Comparison of ENCODE assay signal across 9 cellular contexts in the genomic region with DNA sequence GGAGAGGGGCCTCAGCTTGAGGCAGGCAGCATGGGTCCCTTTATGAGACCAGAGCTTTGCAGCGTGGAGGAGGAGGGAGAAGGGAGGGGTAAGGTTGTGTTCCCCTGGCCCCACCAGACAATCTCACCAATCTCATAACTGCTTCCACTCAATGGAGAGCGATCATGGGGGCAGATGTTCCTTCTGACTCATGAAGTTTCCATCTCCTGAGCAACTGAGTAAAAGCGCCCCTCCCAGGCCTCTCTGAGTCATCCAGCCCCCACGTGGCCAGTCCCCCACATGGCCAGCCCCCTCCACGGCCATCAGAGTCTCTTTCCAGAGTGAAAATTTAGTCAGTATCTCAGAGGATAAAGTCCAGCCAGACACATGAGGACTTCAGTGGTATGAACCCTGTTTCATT. TPM values are rescaled to one million over a fixed set of nuclear protein-coding genes. Genes with fewer than 3 reads are reported as not detected.
A peak's percentile ranks its signal among the peaks of the same experiment; 100 is the strongest.
DNase-seq lines count a peak whose midpoint lies in the region; ATAC-seq, FAIRE-seq and TF ChIP-seq lines count a peak whose summit lies in the region.
"Had no signal": no experiment of that assay in that cellular context is flagged by ENCODE, and none has a peak within 500 bp of the region (broad histone marks: within the 10 kb centered on the region; RNA-seq: fewer than 3 reads in every experiment).

No MANE protein-coding gene starts in this region.

- H3K9me3 ChIP-seq in left lung, result no peaks in the 10 kb centered on the region
- peaks cover 0 to 7% (median 0%) of the 10 kb centered on the region in 8 donors for H3K9me3 ChIP-seq in spleen

- no peak for TF ChIP-seq POLR2A in spleen (IDR thresholded peaks at IDR 0.05)

- no peak overlapping the region for H3K27ac ChIP-seq in left lung
- H3K27ac ChIP-seq in spleen, result no peak overlapping the region

- no peaks in the 10 kb centered on the region for H3K9me3 Mint-ChIP-seq in activated T-helper 1 cell treated with anti-CD3 and anti-CD28 coated beads, Interleukin-12 subunit alpha, Interleukin-12 subunit beta, Interleukin-2, Interleukin-4 antibody, amounts not matched to agents 30 ng/mL and 10 ng/mL and 1 ng/mL, durations not matched to agents 14 hours and 24 hours and 36 hours

- H3K27me3 ChIP-seq in left lung, result no peaks in the 10 kb centered on the region
- H3K27me3 ChIP-seq in spleen (replicated peaks in 1 of 7), result peaks cover 0 to 18% (median 0%) of the 10 kb centered on the region in 7 donors

- TF ChIP-seq CTCF in left lung (IDR thresholded peaks at IDR 0.05), result no peak
- TF ChIP-seq CTCF in spleen (IDR thresholded peaks at IDR 0.05 in 8 of 11, conservative IDR thresholded peaks at IDR 0.05 in 3 of 11), result no peak

- peak overlapping the region; percentile 13 for H3K4me3 Mint-ChIP-seq in activated T-helper 1 cell treated with anti-CD3 and anti-CD28 coated beads, Interleukin-12 subunit alpha, Interleukin-12 subunit beta, Interleukin-2, Interleukin-4 antibody, amounts not matched to agents 30 ng/mL and 10 ng/mL and 1 ng/mL, durations not matched to agents 14 hours and 24 hours and 36 hours

- H3K4me1 ChIP-seq in left lung (peaks cover 0 to 7% of the 10 kb centered on the region in 2 donors), spleen (peaks cover 0 to 17% (median 5%) of the 10 kb centered on the region in 6 donors)

- peaks cover 15% of the 10 kb centered on the region for H3K27me3 Mint-ChIP-seq in activated T-helper 1 cell treated with anti-CD3 and anti-CD28 coated beads, Interleukin-12 subunit alpha, Interleukin-12 subunit beta, Interleukin-2, Interleukin-4 antibody, amounts not matched to agents 30 ng/mL and 10 ng/mL and 1 ng/mL, durations not matched to agents 14 hours and 24 hours and 36 hours (ENCODE audit: insufficient read depth)

- peaks cover 26% of the 10 kb centered on the region for H3K4me1 Mint-ChIP-seq in activated T-helper 1 cell treated with anti-CD3 and anti-CD28 coated beads, Interleukin-12 subunit alpha, Interleukin-12 subunit beta, Interleukin-2, Interleukin-4 antibody, amounts not matched to agents 30 ng/mL and 10 ng/mL and 1 ng/mL, durations not matched to agents 14 hours and 24 hours and 36 hours (ENCODE audit: low read depth)

- H3K4me3 ChIP-seq in left lung (no peak overlapping the region), spleen (no peak overlapping the region)

- no peak for FAIRE-seq in urothelium cell line (lab: Jason Lieb, UNC)

- peak; percentile 47 for DNase-seq in stimulated activated naive CD4-positive, alpha-beta T cell treated with Interleukin-2 at 50 U/mL for 16 hours (lab: John Stamatoyannopoulos, UW)
- no peak for DNase-seq in stimulated activated naive CD4-positive, alpha-beta T cell (lab: John Stamatoyannopoulos, UW)
- DNase-seq in activated T-helper 1 cell treated with anti-CD3 and anti-CD28 coated beads, Interleukin-12 subunit alpha, Interleukin-12 subunit beta, Interleukin-2, Interleukin-4 antibody, amounts not matched to agents 30 ng/mL and 10 ng/mL and 1 ng/mL, durations not matched to agents 14 hours and 24 hours and 36 hours (ENCODE audit: low spot score), result no peak
- no peak for DNase-seq in left lung
- peak; percentile 17 for DNase-seq in urothelium cell line (ENCODE audit: low spot score)
- DNase-seq in spleen, result no peak
- no peak for DNase-seq in MV-4-11 (lab: John Stamatoyannopoulos, UW)
- DNase-seq in NCI-H1048 (lab: John Stamatoyannopoulos, UW), result no peak

- 26 to 57% (median 51%) methylated on average over 5 of the region's 5 CpGs for WGBS in spleen, 5 donors

- intact Hi-C loops in activated T-helper 1 cell treated with anti-CD3 and anti-CD28 coated beads, Interleukin-12 subunit alpha, Interleukin-12 subunit beta, Interleukin-2, Interleukin-4 antibody, amounts not matched to agents 30 ng/mL and 10 ng/mL and 1 ng/mL, durations not matched to agents 14 hours and 24 hours and 36 hours (cut with micrococcal nuclease), result no loop called here
- intact Hi-C loops in left lung (cut with DNase I), result loop anchor here in 1 of 2 donors (10.0 kb wide), 1 partner anchor 604 kb away; no protein-coding TSS in a partner anchor
- intact Hi-C loops in spleen (cut with DNase I; ENCODE audit: low total_unique reads), result loop anchor here (10.0 kb wide), 2 partner anchors 1124 to 1324 kb away; no protein-coding TSS in a partner anchor

- H3K36me3 Mint-ChIP-seq in activated T-helper 1 cell treated with anti-CD3 and anti-CD28 coated beads, Interleukin-12 subunit alpha, Interleukin-12 subunit beta, Interleukin-2, Interleukin-4 antibody, amounts not matched to agents 30 ng/mL and 10 ng/mL and 1 ng/mL, durations not matched to agents 14 hours and 24 hours and 36 hours (ENCODE audit: low read depth), result peaks cover under 1% of the 10 kb centered on the region

- no peaks in the 10 kb centered on the region for H3K36me3 ChIP-seq in left lung
- H3K36me3 ChIP-seq in spleen, result no peaks in the 10 kb centered on the region

- ATAC-seq in left lung, result peak; percentile 43
- ATAC-seq: sciatic nerve had no signal

- H3K27ac Mint-ChIP-seq in activated T-helper 1 cell treated with anti-CD3 and anti-CD28 coated beads, Interleukin-12 subunit alpha, Interleukin-12 subunit beta, Interleukin-2, Interleukin-4 antibody, amounts not matched to agents 30 ng/mL and 10 ng/mL and 1 ng/mL, durations not matched to agents 14 hours and 24 hours and 36 hours, result peak overlapping the region; percentile 57

RNA-seq across cellular contexts. Expression of a gene that starts 39.2 kb away (rescaled TPM):
- total RNA-seq in activated T-helper 1 cell treated with anti-CD3 and anti-CD28 coated beads, Interleukin-12 subunit alpha, Interleukin-12 subunit beta, Interleukin-2, Interleukin-4 antibody, amounts not matched to agents 30 ng/mL and 10 ng/mL and 1 ng/mL, durations not matched to agents 14 hours and 24 hours and 36 hours, result 18.8 and 22.7 TPM in 2 replicates
- total RNA-seq in left lung (10 to 100 TPM; 14.5 to 55.9 TPM), spleen (100 to 1,000 TPM in 3 of 7 donors, 10 to 100 TPM in 4; 47.3 to 138 (median 82.8) TPM)
- polyA plus RNA-seq in spleen, result 10 to 100 TPM in 1 of 3 donors, 1 to 10 TPM in 2; 6.8 to 11.7 (median 8.5) TPM

Comparison
In these comparisons a context has a peak if more than half of its experiments do, and no peak if none do; other contexts are left out.
1. DNase-seq: peak in stimulated activated naive CD4-positive, alpha-beta T cell treated with Interleukin-2 at 50 U/mL for 16 hours (single experiment) and urothelium cell line (single experiment); none in stimulated activated naive CD4-positive, alpha-beta T cell (0 of 6), activated T-helper 1 cell treated with anti-CD3 and anti-CD28 coated beads, Interleukin-12 subunit alpha, Interleukin-12 subunit beta, Interleukin-2, Interleukin-4 antibody, amounts not matched to agents 30 ng/mL and 10 ng/mL and 1 ng/mL, durations not matched to agents 14 hours and 24 hours and 36 hours (single experiment), left lung (0 of 2), spleen (single experiment), MV-4-11 (single experiment) and NCI-H1048 (single experiment).